21 cellular contexts compared by ENCODE assay signal in genomic region chr22:46590334-46590733, GRCh38. TPM values are rescaled to one million over a fixed set of nuclear protein-coding genes. Genes with fewer than 3 reads are reported as not detected.
DNase-seq lines count a peak whose midpoint lies in the region; ATAC-seq and TF ChIP-seq lines count a peak whose summit lies in the region.
"Had no signal": no experiment of that assay in that cellular context is flagged by ENCODE, and none has a peak within 500 bp of the region (broad histone marks: within the 10 kb centered on the region; RNA-seq: fewer than 3 reads in every experiment).

No MANE protein-coding gene starts in this region.

- H3K9me3 ChIP-seq in hepatocyte (ENCODE audit: low read depth) (no peaks in the 10 kb centered on the region), spleen (no peaks in the 10 kb centered on the region), BE2C (no peaks in the 10 kb centered on the region)
- H3K9me3 ChIP-seq: tibial artery had no signal

- CTCF ChIA-PET in activated CD8-positive, alpha-beta T cell treated with anti-CD3 and anti-CD28 coated beads, Interleukin-2, amount 10 ng/mL, durations not matched to agents 7 days and 5 days (lab: Charles Lee), result no interaction called here

- WGBS in hepatocyte (ENCODE audit: low lambda C conversion rate, missing lambda C conversion rate), result 63% methylated on average over 11 of the region's 11 CpGs
- 77 to 91% (median 85%) methylated on average over 4 to 11 of the region's 11 CpGs for WGBS in spleen, 5 donors

- no peaks in the 10 kb centered on the region for H3K9me3 Mint-ChIP-seq in activated CD8-positive, alpha-beta T cell treated with anti-CD3 and anti-CD28 coated beads, Interleukin-2, amount 10 ng/mL, durations not matched to agents 7 days and 5 days (ENCODE audit: insufficient read depth)
- H3K9me3 Mint-ChIP-seq in activated naive CD4-positive, alpha-beta T cell treated with anti-CD3 and anti-CD28 coated beads, Interleukin-2, amount 50 U/mL, for 72 hours, result no peaks in the 10 kb centered on the region
- H3K9me3 Mint-ChIP-seq: activated T-helper 1 cell treated with anti-CD3 and anti-CD28 coated beads, Interleukin-12 subunit alpha, Interleukin-12 subunit beta, Interleukin-2, Interleukin-4 antibody, amounts not matched to agents 30 ng/mL and 10 ng/mL and 1 ng/mL, durations not matched to agents 14 hours and 24 hours and 36 hours had no signal

- DNase-seq in HL-60 (ENCODE audit: low read depth in 1 of 2, low spot score in 1 of 2) (no peak), hepatocyte (ENCODE audit: low spot score) (peak; percentile 5), spleen (peak; percentile 76), BE2C (no peak), NCI-H2029 (lab: John Stamatoyannopoulos, UW) (no peak)
- DNase-seq in activated CD8-positive, alpha-beta T cell treated with anti-CD3 and anti-CD28 coated beads, Interleukin-2, amount 10 ng/mL, durations not matched to agents 7 days and 5 days, result no peak
- no peak for DNase-seq in activated naive CD4-positive, alpha-beta T cell treated with anti-CD3 and anti-CD28 coated beads, Interleukin-2, amount 50 U/mL, for 72 hours (ENCODE audit: low spot score in 2 of 2)
- DNase-seq: activated CD8-positive, alpha-beta memory T cell treated with anti-CD3 and anti-CD28 coated beads for 24 hours; AML-193; DMS 273 treated with DMSO at 0.1 percent for 48 hours; GOT3; head of caudate nucleus; Kasumi-1; NCI-H1105 treated with DMSO at 0.1 percent for 48 hours; NCI-H2171 treated with DMSO at 0.1 percent for 48 hours; stimulated activated CD4-positive, alpha-beta T cell treated with anti-CD3 and anti-CD28 coated beads, Interleukin-4, amount 100 ng/mL, for 24 hours; stimulated activated CD8-positive, alpha-beta memory T cell treated with anti-CD3 and anti-CD28 coated beads, Interleukin-4, amount 100 ng/mL, for 48 hours; tibial artery had no signal

- ATAC-seq in activated CD8-positive, alpha-beta T cell treated with anti-CD3 and anti-CD28 coated beads, Interleukin-2, amount 10 ng/mL, durations not matched to agents 7 days and 5 days, result no peak
- no peak for ATAC-seq in activated naive CD4-positive, alpha-beta T cell treated with anti-CD3 and anti-CD28 coated beads, Interleukin-2, amount 50 U/mL, for 72 hours
- no peak for ATAC-seq in HG02938 (IDR thresholded peaks at IDR 0.05; ENCODE audit: unreplicated experiment)

- no peaks in the 10 kb centered on the region for H3K27me3 Mint-ChIP-seq in activated CD8-positive, alpha-beta T cell treated with anti-CD3 and anti-CD28 coated beads, Interleukin-2, amount 10 ng/mL, durations not matched to agents 7 days and 5 days (ENCODE audit: low read depth)

- H3K27ac ChIP-seq in HL-60 (replicated peaks), result peak overlapping the region; percentile 24
- no peak overlapping the region for H3K27ac ChIP-seq in hepatocyte
- peak overlapping the region in 1 of 8 donors; percentile 11 for H3K27ac ChIP-seq in spleen
- H3K27ac ChIP-seq: tibial artery, VCaP had no signal

- no peak overlapping the region for H3K4me2 ChIP-seq in hepatocyte

- peaks cover 3% of the 10 kb centered on the region for H3K36me3 Mint-ChIP-seq in activated CD8-positive, alpha-beta T cell treated with anti-CD3 and anti-CD28 coated beads, Interleukin-2, amount 10 ng/mL, durations not matched to agents 7 days and 5 days (ENCODE audit: low read depth)
- no peaks in the 10 kb centered on the region for H3K36me3 Mint-ChIP-seq in activated naive CD4-positive, alpha-beta T cell treated with anti-CD3 and anti-CD28 coated beads, Interleukin-2, amount 50 U/mL, for 72 hours

- intact Hi-C loops in spleen (cut with DNase I; ENCODE audit: low total_unique reads), result no loop called here

- peaks cover 27% of the 10 kb centered on the region for H4K20me1 ChIP-seq in hepatocyte (ENCODE audit: insufficient read depth, poor library complexity, severe bottlenecking)

- TF ChIP-seq POLR2A in spleen (IDR thresholded peaks at IDR 0.05), result no peak

- H3K79me2 ChIP-seq in hepatocyte, result peaks cover 62% of the 10 kb centered on the region

- H3K27me3 ChIP-seq in HL-60 (ENCODE audit: insufficient read depth, poor library complexity, severe bottlenecking) (no peaks in the 10 kb centered on the region), hepatocyte (no peaks in the 10 kb centered on the region), spleen (replicated peaks in 1 of 7) (no peaks in the 10 kb centered on the region), BE2C (no peaks in the 10 kb centered on the region)
- H3K27me3 ChIP-seq: tibial artery had no signal

- peaks cover 69% of the 10 kb centered on the region for H3K4me1 Mint-ChIP-seq in activated CD8-positive, alpha-beta T cell treated with anti-CD3 and anti-CD28 coated beads, Interleukin-2, amount 10 ng/mL, durations not matched to agents 7 days and 5 days (ENCODE audit: low read depth)

- TF ChIP-seq CTCF in HL-60 (IDR thresholded peaks at IDR 0.05; ENCODE audit: insufficient read depth, low read length) (no peak), hepatocyte (IDR thresholded peaks at IDR 0.05; ENCODE audit: poor library complexity) (no peak), spleen (IDR thresholded peaks at IDR 0.05 in 8 of 11, conservative IDR thresholded peaks at IDR 0.05 in 3 of 11) (no peak), BE2C (IDR thresholded peaks at IDR 0.05; ENCODE audit: low read depth, low read length) (no peak)

- H2AFZ ChIP-seq in hepatocyte, result no peak overlapping the region

- H3K27ac Mint-ChIP-seq in activated CD8-positive, alpha-beta T cell treated with anti-CD3 and anti-CD28 coated beads, Interleukin-2, amount 10 ng/mL, durations not matched to agents 7 days and 5 days, result peak overlapping the region; percentile 53
- peak overlapping the region in 1 of 2 donors; percentile 45 for H3K27ac Mint-ChIP-seq in activated naive CD4-positive, alpha-beta T cell treated with anti-CD3 and anti-CD28 coated beads, Interleukin-2, amount 50 U/mL, for 72 hours

- H3K4me3 Mint-ChIP-seq in activated CD8-positive, alpha-beta T cell treated with anti-CD3 and anti-CD28 coated beads, Interleukin-2, amount 10 ng/mL, durations not matched to agents 7 days and 5 days, result no peak overlapping the region
- H3K4me3 Mint-ChIP-seq: activated T-helper 1 cell treated with anti-CD3 and anti-CD28 coated beads, Interleukin-12 subunit alpha, Interleukin-12 subunit beta, Interleukin-2, Interleukin-4 antibody, amounts not matched to agents 30 ng/mL and 10 ng/mL and 1 ng/mL, durations not matched to agents 14 hours and 24 hours and 36 hours had no signal

- H3K4me1 ChIP-seq in hepatocyte (ENCODE audit: insufficient read depth) (peaks cover 4% of the 10 kb centered on the region), spleen (peaks cover 20 to 99% (median 66%) of the 10 kb centered on the region in 6 donors), BE2C (peaks cover 39% of the 10 kb centered on the region)

- H3K9me2 ChIP-seq in hepatocyte (replicated peaks; ENCODE audit: insufficient read depth), result no peaks in the 10 kb centered on the region

- H3K36me3 ChIP-seq in hepatocyte (replicated peaks; ENCODE audit: insufficient read depth, low read depth) (no peaks in the 10 kb centered on the region), spleen (no peaks in the 10 kb centered on the region), BE2C (peaks cover 3% of the 10 kb centered on the region)
- H3K36me3 ChIP-seq: tibial artery had no signal

- H3K4me3 ChIP-seq in HL-60 (replicated peaks; ENCODE audit: insufficient read depth, low read length), result no peak overlapping the region
- H3K4me3 ChIP-seq in hepatocyte, result no peak overlapping the region
- H3K4me3 ChIP-seq in spleen, result no peak overlapping the region
- no peak overlapping the region for H3K4me3 ChIP-seq in BE2C (ENCODE audit: low read depth, low read length)
- H3K4me3 ChIP-seq: tibial artery had no signal

- POLR2A ChIA-PET in activated CD8-positive, alpha-beta T cell treated with anti-CD3 and anti-CD28 coated beads, Interleukin-2, amount 10 ng/mL, durations not matched to agents 7 days and 5 days (lab: Charles Lee), result no interaction called here

RNA-seq across cellular contexts. Expression of gene GRAMD4, which starts 29.9 kb away (rescaled TPM):
- 10 to 100 TPM; 41.2 to 42.1 TPM for total RNA-seq in activated CD8-positive, alpha-beta T cell treated with anti-CD3 and anti-CD28 coated beads, Interleukin-2, amount 10 ng/mL, durations not matched to agents 7 days and 5 days
- total RNA-seq in hepatocyte (21.2 and 21.8 TPM in 2 replicates), spleen (10 to 100 TPM; 20.8 to 46.1 (median 33.1) TPM)
- polyA plus RNA-seq in hepatocyte (31.0 and 32.6 TPM in 2 replicates), spleen (10 to 100 TPM; 16.0 to 26.3 (median 21.5) TPM)
- polyA plus RNA-seq in BE2C (2012; ENCODE audit: insufficient read depth, insufficient read length, low read depth), result 53.7 TPM
- total RNA-seq in activated naive CD4-positive, alpha-beta T cell treated with anti-CD3 and anti-CD28 coated beads, Interleukin-2, amount 50 U/mL, for 72 hours, result 10 to 100 TPM; 33.8 to 42.4 TPM

RNA-seq across cellular contexts. Expression of gene CELSR1, which starts 52.9 kb away (rescaled TPM):
- total RNA-seq in activated CD8-positive, alpha-beta T cell treated with anti-CD3 and anti-CD28 coated beads, Interleukin-2, amount 10 ng/mL, durations not matched to agents 7 days and 5 days, result under 1 TPM in 1 of 2 experiments, not detected in 1; 0.08 TPM
- total RNA-seq in hepatocyte, result 5.8 and 8.7 TPM in 2 replicates
- 3.0 and 4.9 TPM in 2 replicates for polyA plus RNA-seq in hepatocyte
- total RNA-seq in spleen, result 10 to 100 TPM in 2 of 7 donors, 1 to 10 TPM in 5; 4.3 to 12.7 (median 8.0) TPM
- polyA plus RNA-seq in spleen, result 10 to 100 TPM in 2 of 3 donors, 1 to 10 TPM in 1; 8.2 to 13.1 (median 11.4) TPM
- 0.29 TPM for polyA plus RNA-seq in BE2C (2012; ENCODE audit: insufficient read depth, insufficient read length, low read depth)
- 1 to 10 TPM in 1 of 2 donors, under 1 TPM in 1; 0.54 to 1.1 TPM for total RNA-seq in activated naive CD4-positive, alpha-beta T cell treated with anti-CD3 and anti-CD28 coated beads, Interleukin-2, amount 50 U/mL, for 72 hours

Comparison
In these comparisons a context has a peak if more than half of its experiments do, and no peak if none do; other contexts are left out.
1. DNase-seq: peak in hepatocyte (single experiment) and spleen (single experiment); none in HL-60 (0 of 2), activated CD8-positive, alpha-beta T cell treated with anti-CD3 and anti-CD28 coated beads, Interleukin-2, amount 10 ng/mL, durations not matched to agents 7 days and 5 days (single experiment), BE2C (single experiment), NCI-H2029 (single experiment) and activated naive CD4-positive, alpha-beta T cell treated with anti-CD3 and anti-CD28 coated beads, Interleukin-2, amount 50 U/mL, for 72 hours (0 of 2).